In genomic region chr3:197520311-197521276, GRCh38 we compare ENCODE assay signal across 1 cellular context.
TF ChIP-seq lines count a peak whose summit lies in the region.

No MANE protein-coding gene starts in this region.

TF ChIP-seq in HepG2, 621 proteins besides CTCF, POLR2A, EP300 and RAD21 (continued from another document and continues in another):
- TF ChIP-seq POLR2AphosphoS2 (IDR thresholded peaks at IDR 0.05; ENCODE audit: low read depth, low read length) (no peak), ZBTB2 (CRISPR knock-in tag; IDR thresholded peaks at IDR 0.05; ENCODE audit: low read depth) (no peak), ZSCAN5A (CRISPR knock-in tag; IDR thresholded peaks at IDR 0.05; ENCODE audit: borderline replicate concordance) (peak; percentile 31; the same call in 1 of the 2 replicates), ZNF749 (CRISPR knock-in tag; IDR thresholded peaks at IDR 0.05; ENCODE audit: borderline replicate concordance) (no peak), ZNF589 (CRISPR knock-in tag; conservative IDR thresholded peaks at IDR 0.05) (no peak), ZNF331 (CRISPR knock-in tag; IDR thresholded peaks at IDR 0.05) (0 out of 2 replicates have a peak, but pooled peaks have one; percentile 36), ZNF138 (CRISPR knock-in tag; IDR thresholded peaks at IDR 0.05; ENCODE audit: low read depth) (no peak), ZNF33A (CRISPR knock-in tag; IDR thresholded peaks at IDR 0.05; ENCODE audit: borderline replicate concordance) (no peak), ZNF143 (CRISPR knock-in tag; IDR thresholded peaks at IDR 0.05) (peak; percentile 32), DMAP1 (CRISPR knock-in tag; IDR thresholded peaks at IDR 0.05) (peak; percentile 71), ZBTB7A (CRISPR knock-in tag; IDR thresholded peaks at IDR 0.05) (no peak), GABPB1 (CRISPR knock-in tag; IDR thresholded peaks at IDR 0.05) (peak; percentile 29; the same call in 1 of the 2 replicates), ZNF160 (CRISPR knock-in tag; IDR thresholded peaks at IDR 0.05) (no peak), MAX (IDR thresholded peaks at IDR 0.05) (peak; percentile 46), ZNF788 (CRISPR knock-in tag; IDR thresholded peaks at IDR 0.05; ENCODE audit: borderline replicate concordance) (peak; percentile 58; the same call in 1 of the 2 replicates), HES4 (CRISPR knock-in tag; IDR thresholded peaks at IDR 0.05; ENCODE audit: borderline replicate concordance) (no peak), MNT (IDR thresholded peaks at IDR 0.05) (peak; percentile 42; the same call in 1 of the 2 replicates), ZNF75D (CRISPR knock-in tag; IDR thresholded peaks at IDR 0.05; ENCODE audit: borderline replicate concordance) (no peak), KAT8 (CRISPR knock-in tag; IDR thresholded peaks at IDR 0.05) (peak; percentile 18; the same call in 1 of the 2 replicates), IKZF5 (CRISPR knock-in tag; IDR thresholded peaks at IDR 0.05) (peak; percentile 89), ZNF343 (CRISPR knock-in tag; IDR thresholded peaks at IDR 0.05) (peak; percentile 43; the same call in 1 of the 2 replicates), ZBTB25 (CRISPR knock-in tag; IDR thresholded peaks at IDR 0.05) (no peak), ZBTB37 (CRISPR knock-in tag; IDR thresholded peaks at IDR 0.05) (no peak), HOMEZ (CRISPR knock-in tag; IDR thresholded peaks at IDR 0.05; ENCODE audit: low read depth) (no peak), IKZF4 (CRISPR knock-in tag; IDR thresholded peaks at IDR 0.05; ENCODE audit: borderline replicate concordance, low read depth, not compliant biosample characterization) (peak; percentile 28), SIN3A (IDR thresholded peaks at IDR 0.05; ENCODE audit: borderline replicate concordance, low read depth, low read length) (0 out of 2 replicates have a peak, but pooled peaks have one; percentile 47), ZNF180 (CRISPR knock-in tag; IDR thresholded peaks at IDR 0.05; ENCODE audit: borderline replicate concordance, low read depth) (no peak), SPEN (CRISPR knock-in tag; IDR thresholded peaks at IDR 0.05; ENCODE audit: low read depth) (peak; percentile 60; the same call in 1 of the 2 replicates), ZNF350 (CRISPR knock-in tag; IDR thresholded peaks at IDR 0.05; ENCODE audit: borderline replicate concordance, low read depth) (no peak), E2F1 (CRISPR knock-in tag; IDR thresholded peaks at IDR 0.05) (no peak), TARDBP (CRISPR knock-in tag; IDR thresholded peaks at IDR 0.05) (peak; percentile 68), ZNF646 (CRISPR knock-in tag; IDR thresholded peaks at IDR 0.05) (no peak), JUNB (CRISPR knock-in tag; IDR thresholded peaks at IDR 0.05; ENCODE audit: borderline replicate concordance) (no peak), ZNF367 (CRISPR knock-in tag; IDR thresholded peaks at IDR 0.05; ENCODE audit: borderline replicate concordance) (no peak), JDP2 (CRISPR knock-in tag; IDR thresholded peaks at IDR 0.05; ENCODE audit: borderline replicate concordance) (no peak), ZNF660 (CRISPR knock-in tag; IDR thresholded peaks at IDR 0.05; ENCODE audit: borderline replicate concordance, low read depth) (no peak), ZNF740 (CRISPR knock-in tag; IDR thresholded peaks at IDR 0.05) (0 out of 2 replicates have a peak, but pooled peaks have one; percentile 24), MXD1 (CRISPR knock-in tag; IDR thresholded peaks at IDR 0.05) (no peak)
